In genomic region chr1:33516428-33516827, GRCh38 we compare ENCODE assay signal across 3 cellular contexts.
TF ChIP-seq lines count a peak whose summit lies in the region.

No MANE protein-coding gene starts in this region.

TF ChIP-seq in GM23338, 12 proteins besides CTCF, POLR2A, EP300 and RAD21 (continued from another document and continues in another):
- no peak for TF ChIP-seq ZNF462 (CRISPR knock-in tag; IDR thresholded peaks at IDR 0.05)
- no peak for TF ChIP-seq CREB1 (CRISPR knock-in tag; IDR thresholded peaks at IDR 0.05; ENCODE audit: low read depth)
- no peak for TF ChIP-seq EZH2 (IDR thresholded peaks at IDR 0.05; ENCODE audit: low read depth, unreplicated experiment)
- TF ChIP-seq POLR2AphosphoS5 (IDR thresholded peaks at IDR 0.05; ENCODE audit: low read depth), result no peak
- no peak for TF ChIP-seq ZNF114 (CRISPR knock-in tag; IDR thresholded peaks at IDR 0.05)

TF ChIP-seq in HCT116, 20 proteins besides CTCF, POLR2A, EP300 and RAD21:
- no peak for TF ChIP-seq REST (IDR thresholded peaks at IDR 0.05; ENCODE audit: low read depth)
- TF ChIP-seq TCF7L2 (IDR thresholded peaks at IDR 0.05; ENCODE audit: borderline replicate concordance, extremely low read depth, insufficient read depth, insufficient read length), result peak; percentile 82
- TF ChIP-seq CBX3 (IDR thresholded peaks at IDR 0.05; ENCODE audit: low read depth), result peak; percentile 19; the same call in 1 of the 2 replicates
- no peak for TF ChIP-seq CEBPB (IDR thresholded peaks at IDR 0.05; ENCODE audit: low read depth)
- no peak for TF ChIP-seq MAX (IDR thresholded peaks at IDR 0.05)
- no peak for TF ChIP-seq EZH2 (IDR thresholded peaks at IDR 0.05)
- no peak for TF ChIP-seq SIN3A (IDR thresholded peaks at IDR 0.05; ENCODE audit: low read depth)
- no peak for TF ChIP-seq EGR1 (IDR thresholded peaks at IDR 0.05; ENCODE audit: low read depth)
- TF ChIP-seq SP1 (IDR thresholded peaks at IDR 0.05; ENCODE audit: low read depth), result peak; percentile 58
- TF ChIP-seq ZFX (IDR thresholded peaks at IDR 0.05), result no peak
- no peak for TF ChIP-seq ZNF274 (IDR thresholded peaks at IDR 0.05; ENCODE audit: low read depth, low read length)
- no peak for TF ChIP-seq SRF (IDR thresholded peaks at IDR 0.05; ENCODE audit: low read depth)
- TF ChIP-seq ATF3 (IDR thresholded peaks at IDR 0.05), result no peak
- TF ChIP-seq FOSL1 (IDR thresholded peaks at IDR 0.05; ENCODE audit: low read depth), result peak; percentile 46; the same call in 1 of the 2 replicates
- TF ChIP-seq ELF1 (IDR thresholded peaks at IDR 0.05; ENCODE audit: borderline replicate concordance, low read depth), result no peak
- no peak for TF ChIP-seq ZBTB33 (IDR thresholded peaks at IDR 0.05; ENCODE audit: extremely low read depth, insufficient replicate concordance, low read length)
- TF ChIP-seq POLR2AphosphoS5 (IDR thresholded peaks at IDR 0.05; ENCODE audit: low read depth, low read length), result no peak
- no peak for TF ChIP-seq YY1 (IDR thresholded peaks at IDR 0.05; ENCODE audit: extremely low read depth, insufficient replicate concordance, low read depth, low read length)
- no peak for TF ChIP-seq EZH2phosphoT487 (IDR thresholded peaks at IDR 0.05; ENCODE audit: borderline replicate concordance)
- peak; percentile 52 for TF ChIP-seq JUND (IDR thresholded peaks at IDR 0.05)

TF ChIP-seq in WTC11, 78 proteins besides CTCF, POLR2A, EP300 and RAD21 (continued from another document):
- no peak for TF ChIP-seq RORB (CRISPR knock-in tag; IDR thresholded peaks at IDR 0.05)
- TF ChIP-seq PRRX2 (CRISPR knock-in tag; IDR thresholded peaks at IDR 0.05), result no peak
- TF ChIP-seq CREB1 (CRISPR knock-in tag; IDR thresholded peaks at IDR 0.05), result no peak
- TF ChIP-seq MAX (CRISPR knock-in tag; IDR thresholded peaks at IDR 0.05), result no peak
- TF ChIP-seq PRDM15 (CRISPR knock-in tag; IDR thresholded peaks at IDR 0.05), result no peak
- no peak for TF ChIP-seq FOXP4 (CRISPR knock-in tag; IDR thresholded peaks at IDR 0.05)
- TF ChIP-seq USF1 (CRISPR knock-in tag; IDR thresholded peaks at IDR 0.05), result no peak
